In genomic region chr15:78893538-78893937, GRCh38 we compare ENCODE assay signal across 17 cellular contexts.
"Had no signal": no experiment of that assay in that cellular context is flagged by ENCODE, and none has a peak within 500 bp of the region (broad histone marks: within the 10 kb centered on the region; RNA-seq: fewer than 3 reads in every experiment).

No MANE protein-coding gene starts in this region.

- FAIRE-seq: endothelial cell of umbilical vein, TTC549 had no signal

- ATAC-seq: gastroesophageal sphincter, heart left ventricle, left lung, upper lobe of right lung had no signal

- H3K4me3 Mint-ChIP-seq: activated naive CD4-positive, alpha-beta T cell treated with anti-CD3 and anti-CD28 coated beads for 36 hours; neural crest cell had no signal

- H3K9me3 Mint-ChIP-seq: activated naive CD4-positive, alpha-beta T cell treated with anti-CD3 and anti-CD28 coated beads for 36 hours; neural crest cell had no signal

- DNase-seq: activated CD4-positive, alpha-beta T cell treated with anti-CD3 and anti-CD28 coated beads for 48 hours; activated CD8-positive, alpha-beta memory T cell treated with anti-CD3 and anti-CD28 coated beads for 24 hours; activated CD8-positive, alpha-beta memory T cell treated with anti-CD3 and anti-CD28 coated beads, Interleukin-2, amount 50 U/mL, for 48 hours; activated naive CD4-positive, alpha-beta T cell treated with anti-CD3 and anti-CD28 coated beads for 36 hours; adrenal gland; dermis blood vessel endothelial cell; effector memory CD4-positive, alpha-beta T cell; heart left ventricle; left lung; mammary epithelial cell; retina; stimulated activated naive CD4-positive, alpha-beta T cell; upper lobe of right lung had no signal
